In the genomic region with DNA sequence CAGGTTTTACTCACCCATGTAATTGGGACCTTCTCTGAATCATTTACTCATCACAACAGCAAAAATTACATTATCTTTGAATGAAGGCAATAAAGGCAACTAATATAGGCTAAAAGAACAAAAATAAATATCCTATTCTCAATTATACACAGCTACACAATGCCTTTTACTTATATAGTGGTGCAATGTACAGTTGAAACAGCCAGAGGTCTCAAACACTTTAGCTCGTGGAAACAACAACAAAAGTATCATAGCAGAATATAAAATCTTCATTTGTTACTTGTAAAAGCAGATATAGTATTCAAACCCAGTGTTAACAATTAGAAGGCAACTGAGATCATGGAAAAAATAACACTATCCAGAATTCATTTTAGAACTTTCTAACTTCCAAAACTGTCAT, we compare ENCODE assay signal across 20 cellular contexts. TPM values are rescaled to one million over a fixed set of nuclear protein-coding genes. Genes with fewer than 3 reads are reported as not detected.
DNase-seq lines count a peak whose midpoint lies in the region; ATAC-seq and TF ChIP-seq lines count a peak whose summit lies in the region.
"Had no signal": no experiment of that assay in that cellular context is flagged by ENCODE, and none has a peak within 500 bp of the region (broad histone marks: within the 10 kb centered on the region; RNA-seq: fewer than 3 reads in every experiment).

No MANE protein-coding gene starts in this region.

- no peaks in the 10 kb centered on the region for H3F3A ChIP-seq in Loucy (ENCODE audit: low read depth)

- no peaks in the 10 kb centered on the region for H3K36me3 ChIP-seq in Loucy (ENCODE audit: insufficient read depth, low read length)
- H3K36me3 ChIP-seq in osteoblast (ENCODE audit: insufficient read depth, low read length): peaks cover 40% of the 10 kb centered on the region
- peaks cover 0 to 58% (median 11%) of the 10 kb centered on the region in 9 donors for H3K36me3 ChIP-seq in heart left ventricle

- H3K27me3 ChIP-seq in Loucy (ENCODE audit: insufficient read depth, low read length, poor library complexity, severe bottlenecking): no peaks in the 10 kb centered on the region
- H3K27me3 ChIP-seq in osteoblast (ENCODE audit: insufficient read depth, low read length): no peaks in the 10 kb centered on the region
- no peaks in the 10 kb centered on the region for H3K27me3 ChIP-seq in heart left ventricle

- H3K9me2 ChIP-seq in Loucy (replicated peaks; ENCODE audit: low read depth, low read length): no peaks in the 10 kb centered on the region
- H3K9me2 ChIP-seq: SK-N-SH had no signal

- peak overlapping the region; percentile 23; the same call in 1 of the 2 replicates for H2AFZ ChIP-seq in Loucy (ENCODE audit: low read length)
- no peak overlapping the region for H2AFZ ChIP-seq in osteoblast (ENCODE audit: low read length)

- H3K4me2 ChIP-seq in Loucy (ENCODE audit: low read depth, low read length, poor library complexity, severe bottlenecking) (no peak overlapping the region), osteoblast (ENCODE audit: insufficient read depth, low read length) (no peak overlapping the region)
- H3K4me2 ChIP-seq: SK-N-SH had no signal

- no peak overlapping the region for H3K9ac ChIP-seq in Loucy (ENCODE audit: low read depth, low read length, poor library complexity, severe bottlenecking)
- H3K9ac ChIP-seq: SK-N-SH had no signal

- no peak overlapping the region for H3K4me3 ChIP-seq in Loucy (ENCODE audit: low read length, poor library complexity, severe bottlenecking)
- no peak overlapping the region for H3K4me3 ChIP-seq in fibroblast of the aortic adventitia (ENCODE audit: low read depth, low read length)
- H3K4me3 ChIP-seq in osteoblast (ENCODE audit: insufficient read depth, low read length): no peak overlapping the region
- no peak overlapping the region for H3K4me3 ChIP-seq in heart left ventricle

- intact Hi-C loops in heart left ventricle (cut with DNase I): loop anchor here in 1 of 10 donors (10.0 kb wide), 1 partner anchor 91 kb away; the partner anchor contains the start of gene LGR4

- H3K4me1 ChIP-seq in Loucy (ENCODE audit: insufficient read depth, low read length, poor library complexity, severe bottlenecking) (no peaks in the 10 kb centered on the region), osteoblast (ENCODE audit: insufficient read depth, low read length) (peaks cover 46% of the 10 kb centered on the region), heart left ventricle (peaks cover 0 to 20% (median 0%) of the 10 kb centered on the region in 12 donors)

- TF ChIP-seq POLR2A in heart left ventricle (IDR thresholded peaks at IDR 0.05): no peak

- DNase-seq in fibroblast of the aortic adventitia (ENCODE audit: low read depth) (no peak), osteoblast (ENCODE audit: insufficient read length, low spot score, missing footprints) (no peak), heart left ventricle (no peak), NCI-H2196 treated with DMSO at 0.1 percent for 48 hours (lab: John Stamatoyannopoulos, UW; ENCODE audit: unreplicated experiment) (no peak), NCI-H2107 (lab: John Stamatoyannopoulos, UW) (no peak), germinal center (ENCODE audit: low spot score) (no peak)
- DNase-seq: GDM1, KG1, NCI-H1105, NCI-H146, NCI-H2029, NCI-H2171 treated with DMSO at 0.1 percent for 48 hours, NCI-H446, NCI-H526 treated with DMSO at 0.1 percent for 48 hours, PC-3, RPMI8226, SIG-M5, SK-N-SH had no signal

- H3K27ac ChIP-seq in C4-2B (no peak overlapping the region), osteoblast (ENCODE audit: low read depth, low read length) (peak overlapping the region; percentile 0), heart left ventricle (no peak overlapping the region)

- 0 out of 2 replicates have a peak, but pooled peaks have one; percentile 3 for TF ChIP-seq CTCF in C4-2B (conservative IDR thresholded peaks at IDR 0.05)
- no peak for TF ChIP-seq CTCF in Loucy (conservative IDR thresholded peaks at IDR 0.05; ENCODE audit: low read length)
- peak; percentile 35 for TF ChIP-seq CTCF in fibroblast of the aortic adventitia (IDR thresholded peaks at IDR 0.05; ENCODE audit: insufficient read depth, low read length)
- no peak for TF ChIP-seq CTCF in osteoblast (IDR thresholded peaks at IDR 0.05; ENCODE audit: extremely low read depth, low read depth, low read length)
- TF ChIP-seq CTCF in heart left ventricle (IDR thresholded peaks at IDR 0.05): no peak

- H4K20me1 ChIP-seq in Loucy (ENCODE audit: insufficient read depth, low read length, poor library complexity, severe bottlenecking): no peaks in the 10 kb centered on the region
- H4K20me1 ChIP-seq in osteoblast (ENCODE audit: insufficient read depth, low read length): no peaks in the 10 kb centered on the region

- WGBS in heart left ventricle, 4 donors: 70 to 79% (median 76%) methylated on average over 1 of the region's 1 CpG

- H3K9me3 ChIP-seq in Loucy (ENCODE audit: insufficient read depth, low read depth, low read length): no peaks in the 10 kb centered on the region
- H3K9me3 ChIP-seq in osteoblast (ENCODE audit: low read depth, low read length): no peaks in the 10 kb centered on the region
- H3K9me3 ChIP-seq in heart left ventricle: no peaks in the 10 kb centered on the region
- H3K9me3 ChIP-seq: SK-N-SH had no signal

- no peaks in the 10 kb centered on the region for H3K79me2 ChIP-seq in Loucy (ENCODE audit: insufficient read depth, low read length)
- H3K79me2 ChIP-seq in osteoblast (ENCODE audit: insufficient read depth, low read length): no peaks in the 10 kb centered on the region

- ATAC-seq in heart left ventricle: no peak
- ATAC-seq: PC-3 had no signal

RNA-seq across cellular contexts. Expression of gene CCDC34, which starts 20.6 kb away (rescaled TPM):
- 6.3 and 10.7 TPM in 2 replicates for total RNA-seq in fibroblast of the aortic adventitia (ENCODE audit: low replicate concordance)
- total RNA-seq in osteoblast: 3.6 and 5.9 TPM in 2 replicates
- total RNA-seq in heart left ventricle: 1 to 10 TPM; 1.1 to 8.3 (median 3.2) TPM
- 1 to 10 TPM; 1.3 to 3.0 TPM for polyA plus RNA-seq in heart left ventricle

Comparison
In these comparisons a context has a peak if more than half of its experiments do, and no peak if none do; other contexts are left out.
1. CTCF ChIP-seq: peak in C4-2B (single experiment) and fibroblast of the aortic adventitia (single experiment); none in Loucy (single experiment), osteoblast (single experiment) and heart left ventricle (0 of 12).